Comparison of ENCODE assay signal across 32 cellular contexts in the genomic region with DNA sequence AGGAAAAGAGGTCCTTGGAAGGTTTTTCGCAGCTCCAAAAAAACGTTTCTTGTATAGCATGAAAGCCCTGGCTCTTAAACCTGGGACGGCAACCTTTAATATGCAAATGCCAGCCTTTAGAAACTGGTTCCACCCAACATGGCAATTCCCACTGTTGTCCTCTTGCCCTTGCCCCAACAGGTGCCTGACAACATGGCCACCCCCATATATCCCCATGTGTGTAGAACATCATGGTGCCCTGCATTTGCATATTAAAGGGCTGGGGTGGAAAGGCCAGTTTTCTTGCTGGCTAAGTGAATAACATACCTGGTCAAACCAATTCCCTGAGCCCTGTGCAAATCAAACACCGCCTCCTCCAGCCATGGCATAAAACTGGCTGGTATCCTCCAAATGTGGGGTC. TPM values are rescaled to one million over a fixed set of nuclear protein-coding genes. Genes with fewer than 3 reads are reported as not detected.
"Had no signal": no experiment of that assay in that cellular context is flagged by ENCODE, and none has a peak within 500 bp of the region (broad histone marks: within the 10 kb centered on the region; RNA-seq: fewer than 3 reads in every experiment).

No MANE protein-coding gene starts in this region.

- H3K4me2 ChIP-seq: hepatocyte had no signal

- ATAC-seq: effector memory CD8-positive, alpha-beta T cell; esophagus mucosa; gastrocnemius medialis; heart left ventricle; left cardiac atrium; left lung; left ventricle myocardium superior; lower lobe of right lung; naive thymus-derived CD4-positive, alpha-beta T cell had no signal

- FAIRE-seq: endometrium, islet of Langerhans, keratinocyte had no signal

- H2AFZ ChIP-seq: hepatocyte had no signal

- DNase-seq: colonic mucosa; cortex of kidney; effector CD8-positive, alpha-beta T cell; effector memory CD8-positive, alpha-beta T cell; endodermal cell; erythroblast; esophagus squamous epithelium; foreskin fibroblast; foreskin melanocyte; gastrocnemius medialis; glutamatergic neuron; heart left ventricle; hypothalamus; left cardiac atrium; left lung; left ventricle myocardium superior; lower lobe of right lung; mesenchymal stem cell; midbrain; naive thymus-derived CD4-positive, alpha-beta T cell had no signal

- H3K4me3 ChIP-seq: colonic mucosa, esophagus squamous epithelium, gastrocnemius medialis, heart left ventricle, hepatocyte, left lung, lower lobe of right lung had no signal

- H3K79me2 ChIP-seq: hepatocyte had no signal

- H3K27me3 ChIP-seq: colonic mucosa, esophagus squamous epithelium, gastrocnemius medialis, heart left ventricle, hepatocyte, left lung had no signal

- H3K27ac ChIP-seq: colonic mucosa, epithelial cell of prostate, esophagus squamous epithelium, gastrocnemius medialis, heart left ventricle, hepatocyte, left lung, lower lobe of right lung had no signal

- H3K4me1 ChIP-seq: colonic mucosa, esophagus squamous epithelium, gastrocnemius medialis, heart left ventricle, left lung, lower lobe of right lung had no signal

- H3K36me3 ChIP-seq: colonic mucosa, esophagus squamous epithelium, gastrocnemius medialis, heart left ventricle, left lung, lower lobe of right lung had no signal

- H3K9me3 ChIP-seq: colonic mucosa, esophagus squamous epithelium, gastrocnemius medialis, heart left ventricle, lower lobe of right lung had no signal

RNA-seq across cellular contexts. Expression of gene GLRA3, which starts 26.0 kb away (rescaled TPM):
- total RNA-seq: colonic mucosa; dermis microvascular lymphatic vessel endothelial cell; esophagus mucosa; esophagus squamous epithelium; gastrocnemius medialis; glomerular endothelial cell; kidney epithelial cell; left cardiac atrium; left ventricle myocardium superior; lower lobe of right lung; lung microvascular endothelial cell; mononuclear cell; mucosa of gallbladder; naive thymus-derived CD4-positive, alpha-beta T cell had no signal
- polyA plus RNA-seq: heart left ventricle; hepatocyte; keratinocyte; naive thymus-derived CD4-positive, alpha-beta T cell had no signal
